ENCODE assay signal across 16 cellular contexts in genomic region chr12:96807741-96808140, GRCh38.
DNase-seq lines count a peak whose midpoint lies in the region; ATAC-seq and TF ChIP-seq lines count a peak whose summit lies in the region.
"Had no signal": no experiment of that assay in that cellular context is flagged by ENCODE, and none has a peak within 500 bp of the region (broad histone marks: within the 10 kb centered on the region; RNA-seq: fewer than 3 reads in every experiment).

No MANE protein-coding gene starts in this region.

- peak overlapping the region; percentile 35 for H3K4me2 ChIP-seq in PC-3 (ENCODE audit: low read length)

- H3K27me3 ChIP-seq in Caco-2 (replicated peaks; ENCODE audit: control insufficient read depth, insufficient read depth, low read length), result no peaks in the 10 kb centered on the region
- H3K27me3 ChIP-seq in PC-3 (ENCODE audit: low read length), result no peaks in the 10 kb centered on the region
- H3K27me3 ChIP-seq in breast epithelium, result no peaks in the 10 kb centered on the region

- H3K4me3 Mint-ChIP-seq in Caco-2 (ENCODE audit: unreplicated experiment), result no peak overlapping the region
- H3K4me3 Mint-ChIP-seq: CD4-positive, alpha-beta memory T cell; HFFc6 had no signal

- H3K79me2 ChIP-seq in PC-3 (ENCODE audit: low read length), result no peaks in the 10 kb centered on the region

- no TSS peak for BruUV-seq in Caco-2 (replicated peaks; lab: Mats Ljungman, UMichigan)
- no TSS peak for BruUV-seq in PC-3 (replicated peaks; lab: Mats Ljungman, UMichigan)

- intact Hi-C loops in Caco-2 (cut with micrococcal nuclease; ENCODE audit: unreplicated experiment) (no loop called here), PC-3 (cut with micrococcal nuclease) (no loop called here), breast epithelium (cut with DNase I; ENCODE audit: low total_unique reads) (no loop called here)

- no peaks in the 10 kb centered on the region for H3K9me2 ChIP-seq in PC-3 (replicated peaks; ENCODE audit: low read length)

- peaks cover 29% of the 10 kb centered on the region for H3K9me3 Mint-ChIP-seq in Caco-2 (ENCODE audit: unreplicated experiment)

- no peaks in the 10 kb centered on the region for H3K36me3 ChIP-seq in Caco-2 (ENCODE audit: control insufficient read depth, insufficient read depth, low read length)
- no peaks in the 10 kb centered on the region; the same call in 1 of the 2 replicates for H3K36me3 ChIP-seq in PC-3 (ENCODE audit: low read depth, low read length)
- no peaks in the 10 kb centered on the region for H3K36me3 ChIP-seq in breast epithelium
- H3K36me3 ChIP-seq: HAP-1 had no signal

- ATAC-seq in PC-3 (peak; percentile 49), GM21381 (IDR thresholded peaks at IDR 0.05; ENCODE audit: unreplicated experiment) (no peak)

- H3K36me3 Mint-ChIP-seq in Caco-2 (ENCODE audit: insufficient read depth, unreplicated experiment), result no peaks in the 10 kb centered on the region
- H3K36me3 Mint-ChIP-seq: CD4-positive, alpha-beta memory T cell had no signal

- TF ChIP-seq POLR2A in breast epithelium (IDR thresholded peaks at IDR 0.05), result no peak

- peak overlapping the region; percentile 9 for H3K27ac Mint-ChIP-seq in Caco-2 (ENCODE audit: unreplicated experiment)
- H3K27ac Mint-ChIP-seq: CD4-positive, alpha-beta memory T cell; HFFc6 had no signal

- H4K20me1 ChIP-seq in PC-3 (ENCODE audit: low read length), result no peaks in the 10 kb centered on the region

- H3K4me3 ChIP-seq in Caco-2 (ENCODE audit: low read depth, low read length), result no peak overlapping the region
- H3K4me3 ChIP-seq in PC-3 (ENCODE audit: low read length), result no peak overlapping the region
- H3K4me3 ChIP-seq in epithelial cell of esophagus (ENCODE audit: low read length), result no peak overlapping the region
- no peak overlapping the region for H3K4me3 ChIP-seq in breast epithelium
- H3K4me3 ChIP-seq: HAP-1 had no signal

- CTCF ChIA-PET in Caco-2 (lab: Charles Lee), result no interaction called here
- CTCF ChIA-PET in PC-3 (lab: Charles Lee), result no interaction called here

- no peak for TF ChIP-seq CTCF in Caco-2 (IDR thresholded peaks at IDR 0.05; ENCODE audit: insufficient read depth in 1 of 2, low read depth in 1 of 2, low read length in 1 of 2, severe bottlenecking in 1 of 2, unreplicated experiment in 1 of 2)
- TF ChIP-seq CTCF in PC-3 (conservative IDR thresholded peaks at IDR 0.05; ENCODE audit: low read depth, low read length), result no peak
- no peak for TF ChIP-seq CTCF in epithelial cell of esophagus (IDR thresholded peaks at IDR 0.05; ENCODE audit: insufficient read depth, low read depth, low read length, missing control alignments)
- no peak for TF ChIP-seq CTCF in breast epithelium (IDR thresholded peaks at IDR 0.05)

- H2AFZ ChIP-seq in PC-3 (ENCODE audit: low read length), result no peak overlapping the region

- 0 out of 2 replicates have a peak overlapping the region, but pooled peaks have one; percentile 14 for H3K9ac ChIP-seq in PC-3 (ENCODE audit: low read length)

- peak overlapping the region; percentile 66 for H3K27ac ChIP-seq in PC-3 (ENCODE audit: low read length)
- no peak overlapping the region for H3K27ac ChIP-seq in breast epithelium

- peaks cover 24% of the 10 kb centered on the region for H3K4me1 ChIP-seq in Caco-2
- H3K4me1 ChIP-seq in PC-3 (ENCODE audit: insufficient read depth, low read length), result peaks cover 52% of the 10 kb centered on the region
- H3K4me1 ChIP-seq in breast epithelium, result no peaks in the 10 kb centered on the region

- H3K9me3 ChIP-seq in Caco-2, result peaks cover 20% of the 10 kb centered on the region
- H3K9me3 ChIP-seq in PC-3 (ENCODE audit: low read length), result peaks cover 14% of the 10 kb centered on the region; the same call in 1 of the 2 replicates
- H3K9me3 ChIP-seq in breast epithelium, result peaks cover 7 to 30% of the 10 kb centered on the region in 2 donors

- H3K4me1 Mint-ChIP-seq in Caco-2 (ENCODE audit: low read depth, unreplicated experiment), result peaks cover 28% of the 10 kb centered on the region

- POLR2A ChIA-PET in Caco-2 (lab: Charles Lee) (no interaction called here), PC-3 (lab: Charles Lee; ENCODE audit: unreplicated experiment) (no interaction called here)

- DNase-seq in Caco-2 (no peak), PC-3 (peak; percentile 88), epithelial cell of esophagus (ENCODE audit: low read depth) (peak; percentile 79), breast epithelium (ENCODE audit: low spot score in 2 of 2) (no peak), NCI-H1417 (lab: John Stamatoyannopoulos, UW) (no peak)
- DNase-seq: 8988T; C1 segment of cervical spinal cord; CD4-positive, alpha-beta memory T cell; COR-L47; DMS153; DMS79 treated with DMSO at 0.1 percent for 48 hours; GF-D8; GOT3; HFFc6 had no signal

- H3K27me3 Mint-ChIP-seq in Caco-2 (ENCODE audit: insufficient read depth, unreplicated experiment), result no peaks in the 10 kb centered on the region
- H3K27me3 Mint-ChIP-seq: CD4-positive, alpha-beta memory T cell had no signal

- H3F3A ChIP-seq in PC-3 (ENCODE audit: low read length, unreplicated experiment), result peaks cover 17% of the 10 kb centered on the region

Comparison
In these comparisons a context has a peak if more than half of its experiments do, and no peak if none do; other contexts are left out.
1. DNase-seq: peak in PC-3 (single experiment) and epithelial cell of esophagus (single experiment); none in Caco-2 (0 of 2), breast epithelium (0 of 2) and NCI-H1417 (0 of 3).